In genomic region chr19:57191141-57192063, GRCh38 we compare ENCODE assay signal across 8 cellular contexts. TPM values are rescaled to one million over a fixed set of nuclear protein-coding genes. Genes with fewer than 3 reads are reported as not detected.
DNase-seq lines count a peak whose midpoint lies in the region; ATAC-seq and TF ChIP-seq lines count a peak whose summit lies in the region.

Gene ZNF264, plus strand, starts transcription at chr19:57191500. Its CDS starts 414 bp downstream, at chr19:57191914.

- intact Hi-C loops in breast epithelium (cut with DNase I; ENCODE audit: low total_unique reads) = no loop called here

- ATAC-seq in HG02973 (IDR thresholded peaks at IDR 0.05; ENCODE audit: unreplicated experiment) = peak; percentile 90

- TF ChIP-seq CTCF in WERI-Rb-1 (IDR thresholded peaks at IDR 0.05; ENCODE audit: low read depth, low read length) (no peak), breast epithelium (IDR thresholded peaks at IDR 0.05) (no peak)

- H3K4me3 ChIP-seq in WERI-Rb-1 (ENCODE audit: low read depth, low read length) (peak within 1 kb of the TSS; percentile 89), breast epithelium (peak within 1 kb of the TSS; percentile 87 to 100 (median 98)), iPS-20b (ENCODE audit: low read length) (peak within 1 kb of the TSS; percentile 80), skeletal muscle tissue (ENCODE audit: low read length in 3 of 3) (peak within 1 kb of the TSS; percentile 97 to 99 (median 98))

- peak within 1 kb of the TSS; percentile 75 for H3K9ac ChIP-seq in iPS-20b (ENCODE audit: low read depth, low read length)
- H3K9ac ChIP-seq in skeletal muscle tissue (ENCODE audit: low read depth in 1 of 3, low read length in 3 of 3) = peak within 1 kb of the TSS; percentile 89 to 98 (median 94)

- TF ChIP-seq POLR2A in breast epithelium (IDR thresholded peaks at IDR 0.05) = no peak

- peaks cover 32% of the 10 kb centered on the region for H3K9me3 ChIP-seq in WERI-Rb-1 (ENCODE audit: severe bottlenecking)
- peaks cover 0 to 5% of the 10 kb centered on the region in 2 donors for H3K9me3 ChIP-seq in breast epithelium
- H3K9me3 ChIP-seq in iPS-20b (ENCODE audit: insufficient read depth, low read depth, low read length) = peaks cover 41% of the 10 kb centered on the region
- H3K9me3 ChIP-seq in skeletal muscle tissue (ENCODE audit: control insufficient read depth in 3 of 3, low read length in 3 of 3) = peaks cover 2 to 4% (median 2%) of the 10 kb centered on the region in 3 donors

- no peaks in the 10 kb centered on the region for H3K4me1 ChIP-seq in breast epithelium
- no peaks in the 10 kb centered on the region for H3K4me1 ChIP-seq in iPS-20b (ENCODE audit: insufficient read depth, low read length)
- peaks cover 19 to 30% (median 26%) of the 10 kb centered on the region in 3 donors for H3K4me1 ChIP-seq in skeletal muscle tissue (ENCODE audit: control insufficient read depth in 3 of 3, insufficient read depth in 3 of 3, low read length in 3 of 3)

- H3K27me3 ChIP-seq in WERI-Rb-1 (ENCODE audit: insufficient read depth, low read depth, severe bottlenecking) (peaks cover 4% of the 10 kb centered on the region), breast epithelium (no peaks in the 10 kb centered on the region), iPS-20b (ENCODE audit: insufficient read depth, low read length) (no peaks in the 10 kb centered on the region), skeletal muscle tissue (ENCODE audit: control insufficient read depth in 3 of 3, insufficient read depth in 3 of 3, low read length in 3 of 3) (peaks cover 0 to 4% (median 0%) of the 10 kb centered on the region in 3 donors)

- H3K36me3 ChIP-seq in WERI-Rb-1 (peaks cover 41% of the 10 kb centered on the region), breast epithelium (no peaks in the 10 kb centered on the region), iPS-20b (ENCODE audit: insufficient read depth, low read depth, low read length) (peaks cover 34% of the 10 kb centered on the region), skeletal muscle tissue (ENCODE audit: control insufficient read depth in 3 of 3, insufficient read depth in 3 of 3, low read length in 3 of 3) (peaks cover 27 to 33% (median 32%) of the 10 kb centered on the region in 3 donors)

- DNase-seq in NCI-H1436 (lab: John Stamatoyannopoulos, UW) (peak; percentile 90), NCI-H1436 treated with DMSO at 0.1 percent for 48 hours (lab: John Stamatoyannopoulos, UW) (no peak), NCI-H2107 (lab: John Stamatoyannopoulos, UW) (peak; percentile 32), WERI-Rb-1 (peak; percentile 90), breast epithelium (ENCODE audit: low spot score in 2 of 2) (peak; percentile 84 to 91)

- H3K27ac ChIP-seq in WERI-Rb-1 (peak within 1 kb of the TSS; percentile 83), breast epithelium (peak within 1 kb of the TSS; percentile 92 to 94), iPS-20b (ENCODE audit: low read length) (no peak within 1 kb of the TSS), skeletal muscle tissue (ENCODE audit: low read depth, low read length) (peak within 1 kb of the TSS; percentile 80)

RNA-seq across cellular contexts. Expression of gene ZNF264, which starts in this region (rescaled TPM):
- 10 to 100 TPM; 29.2 to 66.2 (median 47.4) TPM for total RNA-seq in breast epithelium
- 24.0 TPM for total RNA-seq in skeletal muscle tissue
